10 cellular contexts compared by ENCODE assay signal in the genomic region with DNA sequence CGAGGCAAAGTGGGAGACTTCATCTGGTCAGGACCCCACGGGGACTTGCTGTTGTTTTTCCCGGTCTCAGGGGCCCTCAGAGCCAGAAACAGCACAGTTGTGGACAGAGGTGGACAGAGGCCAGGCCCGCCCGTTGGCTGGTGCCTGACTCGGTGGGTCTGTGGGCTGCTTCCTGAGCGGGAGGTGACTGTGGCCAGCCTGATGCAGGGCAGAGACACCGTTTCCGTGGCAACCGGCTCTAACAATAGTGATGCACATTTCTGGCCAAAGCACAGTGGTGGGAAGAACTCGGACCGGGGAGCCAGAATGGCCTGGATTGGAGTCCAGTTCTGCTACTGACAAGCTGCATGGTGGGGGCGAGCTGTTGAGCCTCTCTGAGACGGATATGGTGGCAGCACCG. TPM values are rescaled to one million over a fixed set of nuclear protein-coding genes. Genes with fewer than 3 reads are reported as not detected.
DNase-seq lines count a peak whose midpoint lies in the region; FAIRE-seq and TF ChIP-seq lines count a peak whose summit lies in the region.
"Had no signal": no experiment of that assay in that cellular context is flagged by ENCODE, and none has a peak within 500 bp of the region (broad histone marks: within the 10 kb centered on the region; RNA-seq: fewer than 3 reads in every experiment).

No MANE protein-coding gene starts in this region.

- peaks cover 4% of the 10 kb centered on the region for H3K27me3 Mint-ChIP-seq in activated CD4-positive, alpha-beta T cell treated with anti-CD3 and anti-CD28 coated beads, Interleukin-2, amount 10 ng/mL, durations not matched to agents 7 days and 5 days
- H3K27me3 Mint-ChIP-seq in brain, result peaks cover 4% of the 10 kb centered on the region

- FAIRE-seq in kidney (lab: Jason Lieb, UNC), result no peak
- FAIRE-seq: A204.1 had no signal

- H3K4me1 ChIP-seq in kidney (ENCODE audit: control insufficient read depth in 1 of 2, insufficient read depth in 1 of 2, low read depth in 1 of 2, low read length in 2 of 2), result no peaks in the 10 kb centered on the region
- peaks cover 18% of the 10 kb centered on the region for H3K4me1 ChIP-seq in suprapubic skin

- TF ChIP-seq CTCF in brain (conservative IDR thresholded peaks at IDR 0.05) (no peak), kidney (IDR thresholded peaks at IDR 0.05; ENCODE audit: borderline replicate concordance, extremely low read depth, insufficient read depth) (no peak), suprapubic skin (IDR thresholded peaks at IDR 0.05) (no peak)

- no peak for TF ChIP-seq EP300 in suprapubic skin (IDR thresholded peaks at IDR 0.05)

- CTCF ChIA-PET in activated CD4-positive, alpha-beta T cell treated with anti-CD3 and anti-CD28 coated beads, Interleukin-2, amount 10 ng/mL, durations not matched to agents 7 days and 5 days (lab: Charles Lee), result no interaction called here

- peak overlapping the region; percentile 89 for H3K27ac Mint-ChIP-seq in activated CD4-positive, alpha-beta T cell treated with anti-CD3 and anti-CD28 coated beads, Interleukin-2, amount 10 ng/mL, durations not matched to agents 7 days and 5 days
- peak overlapping the region in 4 of 5 experiments; percentile 4 to 98 (median 92) for H3K27ac Mint-ChIP-seq in brain

- no peaks in the 10 kb centered on the region for H3K27me3 ChIP-seq in suprapubic skin

- no peaks in the 10 kb centered on the region for H3K9me3 Mint-ChIP-seq in activated CD4-positive, alpha-beta T cell treated with anti-CD3 and anti-CD28 coated beads, Interleukin-2, amount 10 ng/mL, durations not matched to agents 7 days and 5 days
- H3K9me3 Mint-ChIP-seq in brain, result peaks cover 0 to 3% (median 2%) of the 10 kb centered on the region in 5 experiments

- H3K36me3 Mint-ChIP-seq in activated CD4-positive, alpha-beta T cell treated with anti-CD3 and anti-CD28 coated beads, Interleukin-2, amount 10 ng/mL, durations not matched to agents 7 days and 5 days (ENCODE audit: low read depth), result no peaks in the 10 kb centered on the region
- H3K36me3 Mint-ChIP-seq in brain, result no peaks in the 10 kb centered on the region

- intact Hi-C loops in kidney (cut with DNase I), result no loop called here

- no peak for TF ChIP-seq POLR2A in suprapubic skin (IDR thresholded peaks at IDR 0.05)

- H3K9me3 ChIP-seq in kidney (ENCODE audit: control insufficient read depth in 1 of 2, low read length in 2 of 2) (no peaks in the 10 kb centered on the region), suprapubic skin (no peaks in the 10 kb centered on the region)

- POLR2A ChIA-PET in activated CD4-positive, alpha-beta T cell treated with anti-CD3 and anti-CD28 coated beads, Interleukin-2, amount 10 ng/mL, durations not matched to agents 7 days and 5 days (lab: Charles Lee), result no interaction called here

- no peak overlapping the region for H3K27ac ChIP-seq in kidney (ENCODE audit: low read depth in 2 of 2, low read length in 2 of 2)
- H3K27ac ChIP-seq in suprapubic skin, result peak overlapping the region; percentile 55

- no peak overlapping the region for H3K4me3 ChIP-seq in kidney (ENCODE audit: low read length in 2 of 2)
- H3K4me3 ChIP-seq in suprapubic skin, result peak overlapping the region; percentile 20

- DNase-seq in activated CD4-positive, alpha-beta T cell treated with anti-CD3 and anti-CD28 coated beads, Interleukin-2, amount 10 ng/mL, durations not matched to agents 7 days and 5 days, result no peak
- DNase-seq in activated CD4-positive, alpha-beta T cell treated with anti-CD3 and anti-CD28 coated beads, Interleukin-2, amount 50 U/mL, for 1 hour, result no peak
- peak; percentile 75 for DNase-seq in kidney
- no peak for DNase-seq in suprapubic skin (ENCODE audit: low spot score in 2 of 2)
- DNase-seq in activated CD4-positive, alpha-beta T cell treated with anti-CD3 and anti-CD28 coated beads for 4 hours, result no peak
- DNase-seq in HUDEP-2 (lab: John Stamatoyannopoulos, UW; ENCODE audit: unreplicated experiment in 76 of 76), result no peak
- no peak for DNase-seq in ureter (ENCODE audit: low spot score)
- DNase-seq: NCI-H1417 treated with DMSO at 0.1 percent for 48 hours had no signal

- H3K4me1 Mint-ChIP-seq in activated CD4-positive, alpha-beta T cell treated with anti-CD3 and anti-CD28 coated beads, Interleukin-2, amount 10 ng/mL, durations not matched to agents 7 days and 5 days, result peaks cover 21% of the 10 kb centered on the region
- peaks cover 42% of the 10 kb centered on the region for H3K4me1 Mint-ChIP-seq in brain

- peak overlapping the region; percentile 31 for H3K4me3 Mint-ChIP-seq in activated CD4-positive, alpha-beta T cell treated with anti-CD3 and anti-CD28 coated beads, Interleukin-2, amount 10 ng/mL, durations not matched to agents 7 days and 5 days
- H3K4me3 Mint-ChIP-seq in brain, result peak overlapping the region in 3 of 5 experiments; percentile 19 to 34 (median 25)

- no peak overlapping the region for H3K9ac ChIP-seq in kidney (ENCODE audit: low read length in 2 of 2)

- 59% methylated on average over 5 of the region's 15 CpGs for WGBS in suprapubic skin

- H3K36me3 ChIP-seq in kidney (ENCODE audit: control insufficient read depth in 1 of 2, insufficient read depth in 2 of 2, low read length in 2 of 2), result no peaks in the 10 kb centered on the region
- no peaks in the 10 kb centered on the region for H3K36me3 ChIP-seq in suprapubic skin

RNA-seq across cellular contexts. Expression of gene ATXN10, which starts 58.7 kb away (rescaled TPM):
- total RNA-seq in activated CD4-positive, alpha-beta T cell treated with anti-CD3 and anti-CD28 coated beads, Interleukin-2, amount 10 ng/mL, durations not matched to agents 7 days and 5 days, result 100 to 1,000 TPM in 1 of 2 experiments, 10 to 100 TPM in 1; 91.5 to 103 TPM
- polyA plus RNA-seq in brain (ENCODE audit: insufficient read depth, low read depth, low replicate concordance) (170 TPM), kidney (ENCODE audit: insufficient read depth, low read depth, low replicate concordance) (142 TPM)
- total RNA-seq in kidney (121 TPM), suprapubic skin (10 to 100 TPM; 63.2 to 79.0 (median 68.8) TPM), ureter (193 TPM)
